ENCODE assay signal across 22 cellular contexts in genomic region chr3:44104043-44104442, GRCh38.
DNase-seq lines count a peak whose midpoint lies in the region; FAIRE-seq and TF ChIP-seq lines count a peak whose summit lies in the region.
"Had no signal": no experiment of that assay in that cellular context is flagged by ENCODE, and none has a peak within 500 bp of the region (broad histone marks: within the 10 kb centered on the region; RNA-seq: fewer than 3 reads in every experiment).

No MANE protein-coding gene starts in this region.

- CTCF ChIA-PET in mammary epithelial cell (lab: Charles Lee; ENCODE audit: low non-redundant PET) (no interaction called here), MCF 10A (lab: Yijun Ruan, JAX) (interaction anchor here (1.2 to 1.5 kb wide), 2 partner anchors 8 to 12 kb away, joined by 3 read pairs; no protein-coding TSS in a partner anchor)
- CTCF ChIA-PET in activated naive CD4-positive, alpha-beta T cell treated with anti-CD3 and anti-CD28 coated beads for 36 hours (lab: Charles Lee): interaction anchor here (1.0 kb wide), 1 partner anchor 18 kb away, joined by 3 read pairs; no protein-coding TSS in a partner anchor

- H3K27me3 Mint-ChIP-seq in MCF 10A (ENCODE audit: insufficient read depth, unreplicated experiment): no peaks in the 10 kb centered on the region
- peaks cover 8% of the 10 kb centered on the region for H3K27me3 Mint-ChIP-seq in activated naive CD4-positive, alpha-beta T cell treated with anti-CD3 and anti-CD28 coated beads for 36 hours (ENCODE audit: low read depth)
- H3K27me3 Mint-ChIP-seq: IgD-negative memory B cell had no signal

- no peak overlapping the region for H3K4me3 Mint-ChIP-seq in MCF 10A (ENCODE audit: unreplicated experiment)
- no peak overlapping the region for H3K4me3 Mint-ChIP-seq in activated naive CD4-positive, alpha-beta T cell treated with anti-CD3 and anti-CD28 coated beads for 36 hours
- H3K4me3 Mint-ChIP-seq: IgD-negative memory B cell had no signal

- dilution Hi-C loops in mammary epithelial cell (cut with HindIII; ENCODE audit: low sequenced_read_pairs): no loop called here
- dilution Hi-C loops in keratinocyte (cut with MboI; ENCODE audit: extremely low pct_ligation_motif_present, low sequenced_read_pairs): no loop called here

- H3K4me1 Mint-ChIP-seq in MCF 10A (ENCODE audit: insufficient read depth, unreplicated experiment): peaks cover 20% of the 10 kb centered on the region
- peaks cover 14% of the 10 kb centered on the region for H3K4me1 Mint-ChIP-seq in activated naive CD4-positive, alpha-beta T cell treated with anti-CD3 and anti-CD28 coated beads for 36 hours (ENCODE audit: low read depth)

- no peaks in the 10 kb centered on the region for H3K9me3 Mint-ChIP-seq in MCF 10A (ENCODE audit: unreplicated experiment)
- no peaks in the 10 kb centered on the region for H3K9me3 Mint-ChIP-seq in activated naive CD4-positive, alpha-beta T cell treated with anti-CD3 and anti-CD28 coated beads for 36 hours
- H3K9me3 Mint-ChIP-seq: IgD-negative memory B cell had no signal

- peak overlapping the region; percentile 46 for H3K4me2 ChIP-seq in mammary epithelial cell (ENCODE audit: insufficient read depth, low read depth, low read length)
- peak overlapping the region; percentile 8 for H3K4me2 ChIP-seq in keratinocyte (ENCODE audit: control insufficient read depth, extremely low read depth, insufficient read depth, low read depth, low read length)

- TF ChIP-seq CTCF in mammary epithelial cell (conservative IDR thresholded peaks at IDR 0.05 in 1 of 2, IDR thresholded peaks at IDR 0.05 in 1 of 2; ENCODE audit: extremely low read depth in 1 of 2, insufficient read depth in 1 of 2, low read depth in 1 of 2, low read length in 2 of 2) (no peak), MCF 10A (IDR thresholded peaks at IDR 0.05; ENCODE audit: unreplicated experiment) (no peak), astrocyte of the spinal cord (IDR thresholded peaks at IDR 0.05; ENCODE audit: low read depth, low read length) (no peak), keratinocyte (optimal IDR thresholded peaks at IDR 0.05 in 1 of 3, IDR thresholded peaks at IDR 0.05 in 1 of 3, conservative IDR thresholded peaks at IDR 0.05 in 1 of 3; ENCODE audit: extremely low read depth in 1 of 3, insufficient read depth in 2 of 3, low read length in 3 of 3) (no peak)

- POLR2A ChIA-PET in MCF 10A (lab: Yijun Ruan, JAX): no interaction called here

- WGBS in mammary epithelial cell (ENCODE audit: low coverage, missing lambda C conversion rate): 40% methylated on average over 1 of the region's 2 CpGs

- H3K4me3 ChIP-seq in mammary epithelial cell (replicated peaks in 1 of 3; ENCODE audit: insufficient read depth in 1 of 3, low read depth in 2 of 3, low read length in 3 of 3) (no peak overlapping the region), astrocyte of the spinal cord (ENCODE audit: low read depth, low read length) (no peak overlapping the region), keratinocyte (ENCODE audit: control insufficient read depth in 2 of 3, extremely low read depth in 1 of 3, insufficient read depth in 2 of 3, low read depth in 1 of 3, low read length in 3 of 3) (no peak overlapping the region)
- H3K4me3 ChIP-seq: MG63 had no signal

- H2AFZ ChIP-seq in mammary epithelial cell (ENCODE audit: low read depth, low read length): no peak overlapping the region
- no peak overlapping the region for H2AFZ ChIP-seq in keratinocyte (ENCODE audit: control insufficient read depth, low read length)

- in situ Hi-C loops in mammary epithelial cell (cut with MboI; ENCODE audit: low sequenced_read_pairs in 2 of 2) (no loop called here), astrocyte of the spinal cord (cut with HindIII; ENCODE audit: low sequenced_read_pairs) (no loop called here)

- no TSS peak for BruUV-seq in mammary epithelial cell (replicated peaks; lab: Mats Ljungman, UMichigan)
- no TSS peak for BruUV-seq in MCF 10A (replicated peaks; lab: Mats Ljungman, UMichigan)

- no peaks in the 10 kb centered on the region for H3K9me1 ChIP-seq in keratinocyte (ENCODE audit: control insufficient read depth, extremely low read depth, insufficient read depth, low read length)

- no peak overlapping the region for H3K27ac Mint-ChIP-seq in MCF 10A (ENCODE audit: low read depth, unreplicated experiment)
- H3K27ac Mint-ChIP-seq in activated naive CD4-positive, alpha-beta T cell treated with anti-CD3 and anti-CD28 coated beads for 36 hours: no peak overlapping the region
- H3K27ac Mint-ChIP-seq: IgD-negative memory B cell had no signal

- no peaks in the 10 kb centered on the region for H3K27me3 ChIP-seq in mammary epithelial cell (ENCODE audit: insufficient read depth, low read length)
- no peaks in the 10 kb centered on the region for H3K27me3 ChIP-seq in keratinocyte (ENCODE audit: control insufficient read depth, extremely low read depth, insufficient read depth, low read length)
- H3K27me3 ChIP-seq: BE2C, MG63 had no signal

- H3K36me3 ChIP-seq in mammary epithelial cell (ENCODE audit: insufficient read depth, low read length) (peaks cover 2% of the 10 kb centered on the region), keratinocyte (ENCODE audit: control insufficient read depth in 2 of 2, extremely low read depth in 1 of 2, insufficient read depth in 2 of 2, low read length in 2 of 2) (no peaks in the 10 kb centered on the region)
- H3K36me3 ChIP-seq: BE2C, MG63 had no signal

- intact Hi-C loops in mammary epithelial cell (cut with micrococcal nuclease): no loop called here
- intact Hi-C loops in MCF 10A (cut with micrococcal nuclease): no loop called here
- intact Hi-C loops in activated naive CD4-positive, alpha-beta T cell treated with anti-CD3 and anti-CD28 coated beads for 36 hours (cut with micrococcal nuclease): loop anchor here (10.0 kb wide), 1 partner anchor 479 kb away; the partner anchor contains the start of gene ANO10

- no peaks in the 10 kb centered on the region for H4K20me1 ChIP-seq in mammary epithelial cell (ENCODE audit: insufficient read depth, low read length)
- no peaks in the 10 kb centered on the region for H4K20me1 ChIP-seq in keratinocyte (ENCODE audit: control insufficient read depth, extremely low read depth, insufficient read depth, low read length)

- H3K9ac ChIP-seq in mammary epithelial cell (ENCODE audit: insufficient read depth, low read length): no peak overlapping the region
- H3K9ac ChIP-seq in keratinocyte (ENCODE audit: control insufficient read depth, extremely low read depth, insufficient read depth, low read length): no peak overlapping the region

- H3K79me2 ChIP-seq in mammary epithelial cell (ENCODE audit: insufficient read depth, low read length): no peaks in the 10 kb centered on the region
- H3K79me2 ChIP-seq in keratinocyte (ENCODE audit: control insufficient read depth, insufficient read depth, low read length): no peaks in the 10 kb centered on the region

- FAIRE-seq in keratinocyte (lab: Jason Lieb, UNC) (no peak), H54 (lab: Jason Lieb, UNC) (no peak)
- FAIRE-seq: A204.1 had no signal

- H3K9me3 ChIP-seq in mammary epithelial cell (replicated peaks; ENCODE audit: insufficient read depth, low read length) (no peaks in the 10 kb centered on the region), keratinocyte (ENCODE audit: control insufficient read depth, low read depth, low read length) (no peaks in the 10 kb centered on the region)
- H3K9me3 ChIP-seq: BE2C, MG63 had no signal

- H3K4me1 ChIP-seq in mammary epithelial cell (ENCODE audit: insufficient read depth, low read length) (peaks cover 34% of the 10 kb centered on the region), keratinocyte (ENCODE audit: control insufficient read depth, extremely low read depth, insufficient read depth, low read length) (peaks cover 24% of the 10 kb centered on the region)
- H3K4me1 ChIP-seq: BE2C had no signal

- H3K27ac ChIP-seq in mammary epithelial cell (ENCODE audit: insufficient read depth, low read depth, low read length) (no peak overlapping the region), keratinocyte (ENCODE audit: control insufficient read depth, insufficient read depth, low read length) (no peak overlapping the region)

- DNase-seq in mammary epithelial cell (no peak), MCF 10A (ENCODE audit: unreplicated experiment) (no peak), astrocyte of the spinal cord (ENCODE audit: low read depth, low spot score) (peak; percentile 52), keratinocyte (ENCODE audit: low read depth, low spot score) (no peak), ureter (ENCODE audit: low spot score) (peak; percentile 1), H54 (ENCODE audit: insufficient read length, low spot score) (no peak), Ammon's horn (ENCODE audit: low spot score) (no peak)
- no peak for DNase-seq in activated naive CD4-positive, alpha-beta T cell treated with anti-CD3 and anti-CD28 coated beads for 36 hours
- DNase-seq: BE2C, COR-L47, DMS 273 treated with DMSO at 0.1 percent for 48 hours, DMS79 treated with DMSO at 0.1 percent for 48 hours, Karpas-422, MG63, NCI-H1417, NCI-H1694 treated with DMSO at 0.1 percent for 48 hours, NCI-H2081 treated with DMSO at 0.1 percent for 48 hours, NCI-H2171 treated with DMSO at 0.1 percent for 48 hours, NCI-H526, SHP77 had no signal

- no peaks in the 10 kb centered on the region for H3K36me3 Mint-ChIP-seq in MCF 10A (ENCODE audit: insufficient read depth, unreplicated experiment)
- no peaks in the 10 kb centered on the region for H3K36me3 Mint-ChIP-seq in activated naive CD4-positive, alpha-beta T cell treated with anti-CD3 and anti-CD28 coated beads for 36 hours (ENCODE audit: low read depth)
- H3K36me3 Mint-ChIP-seq: IgD-negative memory B cell had no signal

- no peak for TF ChIP-seq POLR2A in H54 (IDR thresholded peaks at IDR 0.05; ENCODE audit: low read depth, low read length)

Comparison
In these comparisons a context has a peak if more than half of its experiments do, and no peak if none do; other contexts are left out.
1. DNase-seq: peak in astrocyte of the spinal cord (single experiment) and ureter (single experiment); none in mammary epithelial cell (single experiment), MCF 10A (single experiment), keratinocyte (single experiment), H54 (single experiment), Ammon's horn (single experiment) and activated naive CD4-positive, alpha-beta T cell treated with anti-CD3 and anti-CD28 coated beads for 36 hours (single experiment).